In the genomic region with DNA sequence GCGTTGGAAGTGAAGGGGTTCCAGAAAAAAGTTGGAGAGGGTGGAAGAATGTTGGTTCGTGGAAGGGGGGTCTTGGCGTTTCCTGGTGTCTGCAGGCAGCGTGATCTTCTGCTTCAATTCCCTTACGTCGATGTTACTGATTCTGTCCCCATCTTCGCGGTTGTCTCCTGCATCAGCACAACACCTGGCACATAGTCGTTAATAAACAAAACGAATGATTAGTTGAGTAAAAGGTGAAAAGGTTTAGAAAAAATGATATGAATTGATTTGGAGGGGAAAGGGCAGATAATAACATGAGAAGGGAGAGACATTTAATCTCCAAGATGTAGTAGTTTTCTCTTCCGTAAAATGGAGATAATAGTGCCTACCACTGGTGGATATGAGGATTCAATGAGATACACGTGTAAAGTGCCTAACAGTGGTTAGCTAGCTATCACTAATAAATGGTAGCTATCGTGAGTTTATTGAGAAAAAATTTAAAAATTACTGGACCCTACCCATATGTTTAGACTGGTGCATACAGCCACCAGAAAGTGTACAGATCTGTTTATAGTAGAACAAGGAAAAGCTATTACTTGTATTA, we compare ENCODE assay signal across 8 cellular contexts. TPM values are rescaled to one million over a fixed set of nuclear protein-coding genes. Genes with fewer than 3 reads are reported as not detected.
DNase-seq lines count a peak whose midpoint lies in the region; ATAC-seq and TF ChIP-seq lines count a peak whose summit lies in the region.
"Had no signal": no experiment of that assay in that cellular context is flagged by ENCODE, and none has a peak within 500 bp of the region (broad histone marks: within the 10 kb centered on the region; RNA-seq: fewer than 3 reads in every experiment).

No MANE protein-coding gene starts in this region.

- no peaks in the 10 kb centered on the region for H3K9me3 Mint-ChIP-seq in GM23338
- H3K9me3 Mint-ChIP-seq in central memory CD8-positive, alpha-beta T cell, result no peaks in the 10 kb centered on the region
- H3K9me3 Mint-ChIP-seq in memory B cell, result no peaks in the 10 kb centered on the region
- H3K9me3 Mint-ChIP-seq: activated T-cell treated with anti-CD3 and anti-CD28 coated beads, Interleukin-2, amount 50 U/mL, for 4 hours had no signal

- H3K27me3 ChIP-seq in GM23338 (ENCODE audit: insufficient read depth) (no peaks in the 10 kb centered on the region), NT2/D1 (ENCODE audit: insufficient read depth, insufficient read length) (no peaks in the 10 kb centered on the region), vagina (no peaks in the 10 kb centered on the region)

- TF ChIP-seq CTCF in GM23338 (conservative IDR thresholded peaks at IDR 0.05; ENCODE audit: low read depth in 2 of 2) (no peak; a peak in 1 of 4 replicates), vagina (IDR thresholded peaks at IDR 0.05) (no peak)

- H3K4me3 ChIP-seq in GM23338 (peak overlapping the region; percentile 66), NT2/D1 (ENCODE audit: insufficient read length, low read depth) (peak overlapping the region; percentile 91), vagina (peak overlapping the region; percentile 66 to 83)

- ATAC-seq in GM23338 (no peak; the same call in 2 of the 3 replicates), memory B cell (ENCODE audit: low read depth) (peak; percentile 27)
- peak; percentile 20 for ATAC-seq in central memory CD8-positive, alpha-beta T cell (replicated peaks; ENCODE audit: extremely low read depth, poor library complexity, severe bottlenecking)

- peaks cover 8% of the 10 kb centered on the region; the same call in 2 of the 3 replicates for H3K36me3 Mint-ChIP-seq in GM23338 (ENCODE audit: low read depth)
- H3K36me3 Mint-ChIP-seq in central memory CD8-positive, alpha-beta T cell (ENCODE audit: insufficient read depth), result peaks cover 2% of the 10 kb centered on the region
- H3K36me3 Mint-ChIP-seq in memory B cell, result peaks cover 7% of the 10 kb centered on the region

- H3K9me2 ChIP-seq in GM23338 (ENCODE audit: insufficient read depth), result no peaks in the 10 kb centered on the region

- H3K4me1 Mint-ChIP-seq in GM23338, result peaks cover 12% of the 10 kb centered on the region; the same call in 2 of the 3 replicates
- H3K4me1 Mint-ChIP-seq in central memory CD8-positive, alpha-beta T cell, result peaks cover 28% of the 10 kb centered on the region
- H3K4me1 Mint-ChIP-seq in memory B cell, result peaks cover 16% of the 10 kb centered on the region

- intact Hi-C loops in vagina (cut with DNase I), result no loop called here

- peaks cover 92% of the 10 kb centered on the region for H3K79me2 ChIP-seq in GM23338 (replicated peaks; ENCODE audit: insufficient read depth)

- peaks cover 10% of the 10 kb centered on the region for H4K20me1 ChIP-seq in GM23338 (replicated peaks; ENCODE audit: insufficient read depth)

- H3F3A ChIP-seq in GM23338 (replicated peaks; ENCODE audit: low read depth), result no peaks in the 10 kb centered on the region

- DNase-seq in Daoy (ENCODE audit: low read depth), result peak; percentile 22
- no peak for DNase-seq in GM23338 (ENCODE audit: low spot score)
- no peak for DNase-seq in NT2/D1 (ENCODE audit: low read depth, low spot score)
- DNase-seq in central memory CD8-positive, alpha-beta T cell (ENCODE audit: low spot score in 2 of 2), result no peak
- peak in 1 of 2 donors; percentile 39 for DNase-seq in memory B cell (ENCODE audit: low spot score in 2 of 2)
- no peak for DNase-seq in vagina (ENCODE audit: extremely low spot score in 2 of 2)
- no peak for DNase-seq in pons (ENCODE audit: low spot score)

- H3K9me3 ChIP-seq in NT2/D1 (ENCODE audit: insufficient read depth, low read length) (peaks cover 9% of the 10 kb centered on the region), vagina (no peaks in the 10 kb centered on the region)

- no peak overlapping the region for H3K27ac Mint-ChIP-seq in GM23338
- no peak overlapping the region for H3K27ac Mint-ChIP-seq in central memory CD8-positive, alpha-beta T cell (ENCODE audit: low read depth)
- no peak overlapping the region for H3K27ac Mint-ChIP-seq in memory B cell

- peak overlapping the region; percentile 93 for H3K27ac ChIP-seq in GM23338 (ENCODE audit: low read depth)
- H3K27ac ChIP-seq in vagina, result peak overlapping the region; percentile 87

- H3K36me3 ChIP-seq in GM23338 (ENCODE audit: insufficient read depth) (no peaks in the 10 kb centered on the region), NT2/D1 (ENCODE audit: insufficient read depth, insufficient read length, low read length) (peaks cover 36% of the 10 kb centered on the region), vagina (no peaks in the 10 kb centered on the region)

- H3K4me3 Mint-ChIP-seq in GM23338, result no peak overlapping the region
- H3K4me3 Mint-ChIP-seq in central memory CD8-positive, alpha-beta T cell, result no peak overlapping the region
- H3K4me3 Mint-ChIP-seq in memory B cell, result no peak overlapping the region
- H3K4me3 Mint-ChIP-seq: activated T-cell treated with anti-CD3 and anti-CD28 coated beads, Interleukin-2, amount 50 U/mL, for 4 hours had no signal

- peak overlapping the region; percentile 78 for H2AFZ ChIP-seq in GM23338

- peak overlapping the region; percentile 91 for H3K4me2 ChIP-seq in GM23338

- peaks cover 18% of the 10 kb centered on the region for H3K4me1 ChIP-seq in GM23338 (ENCODE audit: insufficient read depth)
- no peaks in the 10 kb centered on the region for H3K4me1 ChIP-seq in NT2/D1 (ENCODE audit: insufficient read depth, insufficient read length)
- H3K4me1 ChIP-seq in vagina, result peaks cover 71% of the 10 kb centered on the region

- H3K27me3 Mint-ChIP-seq in GM23338 (ENCODE audit: insufficient read depth, low read depth, poor library complexity), result no peaks in the 10 kb centered on the region
- H3K27me3 Mint-ChIP-seq in central memory CD8-positive, alpha-beta T cell, result no peaks in the 10 kb centered on the region
- H3K27me3 Mint-ChIP-seq in memory B cell, result no peaks in the 10 kb centered on the region

- TF ChIP-seq POLR2A in vagina (IDR thresholded peaks at IDR 0.05), result no peak

- peak overlapping the region; percentile 97 for H3K9ac ChIP-seq in NT2/D1 (ENCODE audit: insufficient read length, low read depth)

TF ChIP-seq in GM23338, 12 proteins besides CTCF, POLR2A, EP300 and RAD21 (continues in another document):
- TF ChIP-seq ZNF331 (CRISPR knock-in tag; IDR thresholded peaks at IDR 0.05; ENCODE audit: low read depth), result no peak

RNA-seq across cellular contexts. Expression of a gene that starts 0.6 kb away (rescaled TPM):
- 219 and 221 TPM in 2 replicates for total RNA-seq in Daoy (2014; rRNA removed; shearing (Covaris generic))
- total RNA-seq in GM23338 (2014; rRNA removed; shearing (Covaris generic)), result 94.9 and 97.0 TPM in 2 replicates
- polyA plus RNA-seq in GM23338 (2016; fragmentation: Nextera tagmentation; extraction: Ambion mirVana), result 46.3 and 47.5 TPM in 2 replicates
- total RNA-seq in vagina, result 68.0 TPM

RNA-seq across cellular contexts. Expression of a gene that starts 0.9 kb away (rescaled TPM):
- total RNA-seq in Daoy (2014; rRNA removed; shearing (Covaris generic)), result 27.7 and 41.6 TPM in 2 replicates
- 26.6 and 34.6 TPM in 2 replicates for total RNA-seq in GM23338 (2014; rRNA removed; shearing (Covaris generic))
- 118 and 137 TPM in 2 replicates for polyA plus RNA-seq in GM23338 (2016; fragmentation: Nextera tagmentation; extraction: Ambion mirVana)
- 19.2 TPM for total RNA-seq in vagina
